ENCODE assay signal across 18 cellular contexts in genomic region chr3:13517253-13517977, GRCh38. TPM values are rescaled to one million over a fixed set of nuclear protein-coding genes. Genes with fewer than 3 reads are reported as not detected.
A peak's percentile ranks its signal among the peaks of the same experiment; 100 is the strongest.
DNase-seq lines count a peak whose midpoint lies in the region; ATAC-seq and TF ChIP-seq lines count a peak whose summit lies in the region.
"Had no signal": no experiment of that assay in that cellular context is flagged by ENCODE, and none has a peak within 500 bp of the region (broad histone marks: within the 10 kb centered on the region; RNA-seq: fewer than 3 reads in every experiment).

No MANE protein-coding gene starts in this region.

- TF ChIP-seq EP300 in gastroesophageal sphincter (IDR thresholded peaks at IDR 0.05) (no peak), stomach (IDR thresholded peaks at IDR 0.05) (no peak)

- intact Hi-C loops in lower leg skin (cut with DNase I; ENCODE audit: low total_unique reads) (no loop called here), stomach (cut with DNase I; ENCODE audit: low total_unique reads) (no loop called here)

- no peaks in the 10 kb centered on the region for H3K36me3 ChIP-seq in BLaER1
- H3K36me3 ChIP-seq in gastroesophageal sphincter = no peaks in the 10 kb centered on the region
- H3K36me3 ChIP-seq in subcutaneous abdominal adipose tissue (ENCODE audit: control insufficient read depth in 5 of 5, insufficient read depth in 5 of 5, low read length in 5 of 5) = no peaks in the 10 kb centered on the region
- H3K36me3 ChIP-seq in stomach = no peaks in the 10 kb centered on the region

- H3K9me3 ChIP-seq in BLaER1 (no peaks in the 10 kb centered on the region), gastroesophageal sphincter (no peaks in the 10 kb centered on the region), subcutaneous abdominal adipose tissue (ENCODE audit: control insufficient read depth in 5 of 5, low read length in 5 of 5) (no peaks in the 10 kb centered on the region), stomach (no peaks in the 10 kb centered on the region)

- H3K4me3 ChIP-seq in BLaER1 (no peak overlapping the region), gastroesophageal sphincter (no peak overlapping the region), lower leg skin (ENCODE audit: low read depth, poor library complexity, severe bottlenecking) (no peak overlapping the region), subcutaneous abdominal adipose tissue (ENCODE audit: low read depth in 1 of 5, low read length in 5 of 5) (peak overlapping the region in 1 of 5 donors; percentile 23), stomach (no peak overlapping the region)

- TF ChIP-seq CTCF in gastroesophageal sphincter (IDR thresholded peaks at IDR 0.05) (no peak), lower leg skin (IDR thresholded peaks at IDR 0.05) (no peak), stomach (IDR thresholded peaks at IDR 0.05) (no peak)

- H3K4me1 ChIP-seq in BLaER1 = peaks cover 40% of the 10 kb centered on the region
- peaks cover 0 to 43% (median 29%) of the 10 kb centered on the region in 3 donors for H3K4me1 ChIP-seq in gastroesophageal sphincter
- peaks cover 16 to 68% (median 64%) of the 10 kb centered on the region in 5 donors for H3K4me1 ChIP-seq in subcutaneous abdominal adipose tissue (ENCODE audit: control insufficient read depth in 5 of 5, insufficient read depth in 5 of 5, low read length in 5 of 5)
- peaks cover 0 to 3% (median 0%) of the 10 kb centered on the region in 4 donors for H3K4me1 ChIP-seq in stomach

- H3K27ac ChIP-seq in BLaER1 = peak overlapping the region; percentile 62; the same call in 1 of the 2 replicates
- H3K27ac ChIP-seq in gastroesophageal sphincter = peak overlapping the region in 3 of 4 donors; percentile 70 to 71 (median 70)
- H3K27ac ChIP-seq in subcutaneous abdominal adipose tissue (ENCODE audit: low read depth, low read length) = peak overlapping the region; percentile 74
- no peak overlapping the region for H3K27ac ChIP-seq in stomach

- peak overlapping the region; percentile 82 for H3K4me2 ChIP-seq in BLaER1

- DNase-seq in lower leg skin (ENCODE audit: low spot score in 2 of 2) (peak; percentile 86 to 97), SIG-M5 (lab: John Stamatoyannopoulos, UW) (no peak), amniotic stem cell (lab: John Stamatoyannopoulos, UW) (no peak), stomach (no peak)
- DNase-seq: activated B cell treated with CpG ODN at 0.5 μM for 24 hours; activated CD4-positive, alpha-beta T cell treated with anti-CD3 and anti-CD28 coated beads, Interleukin-2, amount 50 U/mL, for 4 hours; activated naive CD8-positive, alpha-beta T cell treated with anti-CD3 and anti-CD28 coated beads, Interleukin-2, amount 10 ng/mL, durations not matched to agents 7 days and 5 days; islet precursor cell; NCI-H1048; NCI-H1930; NCI-H774; OCI-M1; SHP77; SW 1271 had no signal

- peak; percentile 85 for ATAC-seq in gastroesophageal sphincter
- no peak for ATAC-seq in GM18870 (IDR thresholded peaks at IDR 0.05; ENCODE audit: unreplicated experiment)

- H3K9ac ChIP-seq in BLaER1 (no peak overlapping the region), subcutaneous abdominal adipose tissue (ENCODE audit: low read length in 5 of 5) (peak overlapping the region in 1 of 5 donors; percentile 8)

- H4K20me1 ChIP-seq in BLaER1 = no peaks in the 10 kb centered on the region

- H3K27me3 ChIP-seq in BLaER1 (no peaks in the 10 kb centered on the region), gastroesophageal sphincter (no peaks in the 10 kb centered on the region), subcutaneous abdominal adipose tissue (ENCODE audit: control insufficient read depth in 5 of 5, insufficient read depth in 4 of 5, low read length in 5 of 5) (no peaks in the 10 kb centered on the region), stomach (peaks cover 0 to 4% (median 0%) of the 10 kb centered on the region in 3 donors)

- no CpG with 5 or more reads among the region's 18 CpGs for WGBS in gastroesophageal sphincter (ENCODE audit: low coverage in 1 of 2), 2 donors
- 68 to 79% methylated on average over 14 to 15 of the region's 18 CpGs for WGBS in lower leg skin, 2 donors
- 68 to 84% (median 69%) methylated on average over 6 to 18 of the region's 18 CpGs for WGBS in stomach, 5 donors

- TF ChIP-seq POLR2A in gastroesophageal sphincter (IDR thresholded peaks at IDR 0.05) = no peak
- TF ChIP-seq POLR2A in lower leg skin (IDR thresholded peaks at IDR 0.05) = no peak
- TF ChIP-seq POLR2A in stomach (IDR thresholded peaks at IDR 0.05) = no peak

RNA-seq across cellular contexts. Expression of gene FBLN2, which starts 31.5 kb away (rescaled TPM):
- total RNA-seq in gastroesophageal sphincter (100 to 1,000 TPM in 3 of 4 donors, 10 to 100 TPM in 1; 85.9 to 187 (median 117) TPM), lower leg skin (100 to 1,000 TPM in 1 of 4 donors, 10 to 100 TPM in 3; 40.1 to 153 (median 64.0) TPM), stomach (100 to 1,000 TPM in 1 of 5 donors, 10 to 100 TPM in 3, 1 to 10 TPM in 1; 8.0 to 143 (median 17.1) TPM)
- 1 to 10 TPM; 1.8 to 4.0 (median 2.8) TPM for polyA plus RNA-seq in stomach

RNA-seq across cellular contexts. Expression of gene HDAC11, which starts 37.3 kb away (rescaled TPM):
- total RNA-seq in gastroesophageal sphincter (10 to 100 TPM; 22.3 to 37.1 (median 30.0) TPM), lower leg skin (10 to 100 TPM; 20.6 to 28.3 (median 22.8) TPM), stomach (10 to 100 TPM in 2 of 5 donors, 1 to 10 TPM in 2, not detected in 1; 4.9 to 16.2 (median 12.4) TPM)
- 10 to 100 TPM; 15.4 to 16.6 (median 16.3) TPM for polyA plus RNA-seq in stomach

Comparison
In these comparisons a context has a peak if more than half of its experiments do, and no peak if none do; other contexts are left out.
1. H3K27ac ChIP-seq: peak in BLaER1 (single experiment), gastroesophageal sphincter (3 of 4) and subcutaneous abdominal adipose tissue (single experiment); none in stomach (0 of 5).
2. DNase-seq: peak in lower leg skin (2 of 2); none in SIG-M5 (single experiment), amniotic stem cell (single experiment) and stomach (single experiment).